9 cellular contexts compared by ENCODE assay signal in the genomic region with DNA sequence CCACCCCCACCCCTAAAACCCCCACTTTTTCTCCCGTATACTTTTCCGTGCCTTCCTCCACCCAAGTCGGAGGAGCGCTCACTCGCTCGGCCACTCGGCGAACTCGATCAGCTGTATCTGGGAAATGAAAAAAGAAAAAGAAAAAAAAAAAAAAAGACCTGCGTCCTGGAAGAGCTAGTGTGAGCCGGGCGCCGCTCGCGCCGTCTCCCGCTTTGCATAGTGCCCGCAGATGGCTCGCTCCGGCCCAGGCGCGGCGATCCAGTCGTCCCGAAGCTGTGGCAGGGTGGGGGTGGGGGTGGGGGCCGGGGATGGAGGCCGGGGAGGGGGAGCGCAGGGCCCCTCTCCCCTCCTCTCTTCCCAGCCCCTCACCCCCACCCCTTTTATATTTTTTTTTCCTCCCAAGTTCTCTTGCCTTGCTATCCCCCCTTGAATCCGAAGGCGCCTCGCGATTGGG. TPM values are rescaled to one million over a fixed set of nuclear protein-coding genes. Genes with fewer than 3 reads are reported as not detected.
A peak's percentile ranks its signal among the peaks of the same experiment; 100 is the strongest.
DNase-seq lines count a peak whose midpoint lies in the region; ATAC-seq, FAIRE-seq and TF ChIP-seq lines count a peak whose summit lies in the region.
"Had no signal": no experiment of that assay in that cellular context is flagged by ENCODE, and none has a peak within 500 bp of the region (broad histone marks: within the 10 kb centered on the region; RNA-seq: fewer than 3 reads in every experiment).

No MANE protein-coding gene starts in this region.

- no peak overlapping the region for H3K56ac ChIP-seq in IMR-90 (ENCODE audit: extremely low read depth, insufficient read depth, low read length)

- no peak overlapping the region for H3K23ac ChIP-seq in IMR-90 (ENCODE audit: low read depth, low read length)

- WGBS in IMR-90 (ENCODE audit: extremely low coverage in 2 of 2, insufficient read length in 1 of 2), 2 experiments: no CpG with 5 or more reads among the region's 32 CpGs
- 0 to 1% methylated on average over 32 of the region's 32 CpGs for WGBS in body of pancreas, 2 donors
- 1% methylated on average over 32 of the region's 32 CpGs for WGBS in HepG2 (ENCODE audit: low lambda C conversion rate)
- 1% methylated on average over 32 of the region's 32 CpGs for whole genome bisulfite sequencing in tibial nerve, 2 donors

- no peak for FAIRE-seq in HepG2 (lab: Jason Lieb, UNC)

- no peak for DNase-seq in BE2C
- DNase-seq in IMR-90: no peak
- no peak for DNase-seq in body of pancreas
- DNase-seq in HepG2 (ENCODE audit: low spot score): no peak
- no peak for DNase-seq in tibial nerve (ENCODE audit: low spot score in 2 of 2)
- no peak for DNase-seq in GM19240 (ENCODE audit: insufficient read length, low spot score)
- DNase-seq in DMS79 treated with DMSO at 0.1 percent for 48 hours (lab: John Stamatoyannopoulos, UW): no peak

- H3K9ac ChIP-seq in IMR-90 (ENCODE audit: low read depth, low read length) (no peak overlapping the region), HepG2 (ENCODE audit: insufficient read depth, low read depth, low read length) (peak overlapping the region; percentile 79)

- in situ Hi-C loops in IMR-90 (cut with MboI; ENCODE audit: low sequenced_read_pairs) (no loop called here), HepG2 (cut with HindIII; ENCODE audit: extremely low pct_ligation_motif_present, low pct_unique_long_range_greater_than_20kb) (loop anchor here (10.0 to 25.0 kb wide), 3 partner anchors 423 to 750 kb away; no protein-coding TSS in a partner anchor)

- no peak overlapping the region for H3K14ac ChIP-seq in IMR-90 (replicated peaks; ENCODE audit: low read depth, low read length)

- H3K4me1 ChIP-seq in BE2C: peaks cover 12% of the 10 kb centered on the region
- peaks cover 3% of the 10 kb centered on the region; the same call in 1 of the 2 replicates for H3K4me1 ChIP-seq in IMR-90 (ENCODE audit: control insufficient read depth, insufficient read depth, low read length)
- H3K4me1 ChIP-seq in body of pancreas: peaks cover 48% of the 10 kb centered on the region
- H3K4me1 ChIP-seq in HepG2 (ENCODE audit: insufficient read depth, low read length): peaks cover 56% of the 10 kb centered on the region
- H3K4me1 ChIP-seq in tibial nerve: peaks cover 0 to 50% (median 23%) of the 10 kb centered on the region in 4 donors

- no peaks in the 10 kb centered on the region for H3K79me1 ChIP-seq in IMR-90 (ENCODE audit: low read depth in 1 of 2, low read length in 2 of 2)

- intact Hi-C loops in IMR-90 (cut with micrococcal nuclease): loop anchor here (5.0 kb wide), 2 partner anchors 135 to 745 kb away; no protein-coding TSS in a partner anchor
- intact Hi-C loops in body of pancreas (cut with DNase I): no loop called here
- intact Hi-C loops in HepG2 (cut with micrococcal nuclease; ENCODE audit: unreplicated experiment): loop anchor here (1.0 to 10.0 kb wide), 6 partner anchors 40 to 745 kb away; no protein-coding TSS in a partner anchor

- H3K36me3 ChIP-seq in BE2C: no peaks in the 10 kb centered on the region
- no peaks in the 10 kb centered on the region for H3K36me3 ChIP-seq in IMR-90 (ENCODE audit: control insufficient read depth, insufficient read depth, low read length)
- H3K36me3 ChIP-seq in body of pancreas (replicated peaks in 1 of 2; ENCODE audit: insufficient read depth in 1 of 2, low read depth in 2 of 2): no peaks in the 10 kb centered on the region
- H3K36me3 ChIP-seq in HepG2 (replicated peaks in 1 of 2; ENCODE audit: control insufficient read depth in 1 of 2, insufficient read depth in 2 of 2, low read length in 2 of 2): no peaks in the 10 kb centered on the region
- H3K36me3 ChIP-seq in tibial nerve: no peaks in the 10 kb centered on the region
- H3K36me3 ChIP-seq: neutrophil had no signal

- H2AFZ ChIP-seq in IMR-90 (replicated peaks; ENCODE audit: low read length, poor library complexity) (peak overlapping the region; percentile 90), HepG2 (ENCODE audit: low read length) (no peak overlapping the region)

- H4K5ac ChIP-seq in IMR-90 (ENCODE audit: low read depth, low read length): no peak overlapping the region

- no peak overlapping the region for H4K8ac ChIP-seq in IMR-90 (ENCODE audit: low read depth in 2 of 2, low read length in 2 of 2)

- TF ChIP-seq CTCF in BE2C (IDR thresholded peaks at IDR 0.05; ENCODE audit: low read depth, low read length) (no peak), IMR-90 (conservative IDR thresholded peaks at IDR 0.05; ENCODE audit: low read depth, low read length) (no peak), body of pancreas (IDR thresholded peaks at IDR 0.05) (no peak), HepG2 (CRISPR knock-in tag; IDR thresholded peaks at IDR 0.05) (no peak), tibial nerve (IDR thresholded peaks at IDR 0.05) (no peak)

- peaks cover 4% of the 10 kb centered on the region; the same call in 1 of the 2 replicates for H3K9me1 ChIP-seq in IMR-90 (ENCODE audit: insufficient read depth, low read length)

- H3K4ac ChIP-seq in IMR-90 (ENCODE audit: low read depth, low read length): no peak overlapping the region

- peak; percentile 37 for ATAC-seq in GM19395 (IDR thresholded peaks at IDR 0.05; ENCODE audit: unreplicated experiment)
- ATAC-seq in IMR-90 (ENCODE audit: low read depth): peak; percentile 29
- peak; percentile 52 for ATAC-seq in body of pancreas
- peak; percentile 62 for ATAC-seq in HepG2

- H3K4me3 ChIP-seq in BE2C (ENCODE audit: low read depth, low read length) (peak overlapping the region; percentile 92), IMR-90 (ENCODE audit: insufficient read depth, low read depth, low read length) (peak overlapping the region; percentile 51), body of pancreas (peak overlapping the region; percentile 39 to 53), HepG2 (replicated peaks in 1 of 3; ENCODE audit: insufficient read depth in 1 of 3, low read depth in 2 of 3, low read length in 3 of 3) (peak overlapping the region; percentile 82 to 94 (median 84)), tibial nerve (peak overlapping the region; percentile 51 to 65 (median 52))

- POLR2A ChIA-PET in IMR-90 (lab: Charles Lee; ENCODE audit: unreplicated experiment) (no interaction called here), HepG2 (lab: Yijun Ruan, JAX) (interaction anchor here (0.6 to 4.7 kb wide), 39 partner anchors 10 to 858 kb away, joined by 3 to 107 read pairs (median 5); partner anchors contain the start of gene SMYD2)

- dilution Hi-C loops in IMR-90 (cut with HindIII; ENCODE audit: low sequenced_read_pairs, unreplicated experiment): no loop called here

- H3K4me2 ChIP-seq in IMR-90 (ENCODE audit: low read depth, low read length) (peak overlapping the region; percentile 68), HepG2 (ENCODE audit: low read depth, low read length) (peak overlapping the region; percentile 93)

- no peak overlapping the region for H2BK15ac ChIP-seq in IMR-90 (ENCODE audit: low read depth, low read length)

- CTCF ChIA-PET in IMR-90 (lab: Yijun Ruan, JAX): interaction anchor here (0.6 kb wide), 1 partner anchor 280 kb away, joined by 3 read pairs; no protein-coding TSS in a partner anchor
- CTCF ChIA-PET in HepG2 (lab: Yijun Ruan, JAX; ENCODE audit: low intra/inter-chr PET ratio, low total read pairs): interaction anchor here (0.7 kb wide), 1 partner anchor 136 kb away, joined by 4 read pairs; no protein-coding TSS in a partner anchor

- TF ChIP-seq EP300 in HepG2 (IDR thresholded peaks at IDR 0.05; ENCODE audit: low read depth in 2 of 2, low read length in 2 of 2) (no peak), HepG2 (CRISPR knock-in tag; IDR thresholded peaks at IDR 0.05; ENCODE audit: borderline replicate concordance) (no peak), tibial nerve (IDR thresholded peaks at IDR 0.05) (no peak)

- TF ChIP-seq RAD21 in IMR-90 (IDR thresholded peaks at IDR 0.05; ENCODE audit: low read length) (no peak), HepG2 (CRISPR knock-in tag; IDR thresholded peaks at IDR 0.05) (no peak)

- no peak overlapping the region for H2BK120ac ChIP-seq in IMR-90 (ENCODE audit: low read depth, low read length)

- H4K20me1 ChIP-seq in IMR-90 (ENCODE audit: insufficient read depth, low read length): no peaks in the 10 kb centered on the region
- H4K20me1 ChIP-seq in HepG2 (ENCODE audit: insufficient read depth, low read length): peaks cover 10% of the 10 kb centered on the region

- H3K9me3 ChIP-seq in BE2C (no peaks in the 10 kb centered on the region), IMR-90 (ENCODE audit: control insufficient read depth, insufficient read depth, low read length) (peaks cover 3% of the 10 kb centered on the region; the same call in 1 of the 2 replicates), body of pancreas (no peaks in the 10 kb centered on the region), HepG2 (ENCODE audit: low read length) (no peaks in the 10 kb centered on the region), tibial nerve (no peaks in the 10 kb centered on the region)
- H3K9me3 ChIP-seq: neutrophil had no signal

- no peak overlapping the region for H3K18ac ChIP-seq in IMR-90 (ENCODE audit: low read depth, low read length)

- no peak overlapping the region for H2AK9ac ChIP-seq in IMR-90 (replicated peaks; ENCODE audit: low read depth, low read length, poor library complexity)

- no peak overlapping the region for H2AK5ac ChIP-seq in IMR-90 (ENCODE audit: low read depth, low read length)

- peaks cover 64% of the 10 kb centered on the region for H3K79me2 ChIP-seq in HepG2 (ENCODE audit: insufficient read depth, low read length)

- no peak overlapping the region for H2BK20ac ChIP-seq in IMR-90 (ENCODE audit: low read depth, low read length)

- H4K91ac ChIP-seq in IMR-90 (ENCODE audit: insufficient read depth, low read depth, low read length): no peak overlapping the region

- H2BK5ac ChIP-seq in IMR-90 (ENCODE audit: low read depth, low read length, poor library complexity, severe bottlenecking): no peak overlapping the region

- H3K27ac ChIP-seq in IMR-90 (ENCODE audit: insufficient read depth, low read length) (no peak overlapping the region), body of pancreas (peak overlapping the region; percentile 62 to 97 (median 87)), HepG2 (ENCODE audit: extremely low read length, insufficient read depth, low read length) (peak overlapping the region; percentile 72), tibial nerve (peak overlapping the region; percentile 53 to 83 (median 58))
- H3K27ac ChIP-seq: neutrophil had no signal

- BruUV-seq in IMR-90 (replicated peaks; lab: Mats Ljungman, UMichigan) (no TSS peak), HepG2 (replicated peaks; lab: Mats Ljungman, UMichigan) (no TSS peak)

- no peaks in the 10 kb centered on the region for H3K27me3 ChIP-seq in BE2C
- peaks cover 58% of the 10 kb centered on the region for H3K27me3 ChIP-seq in IMR-90 (ENCODE audit: control insufficient read depth, insufficient read depth, low read length)
- peaks cover 0 to 7% of the 10 kb centered on the region in 2 donors for H3K27me3 ChIP-seq in body of pancreas
- no peaks in the 10 kb centered on the region; a peak in 1 of 5 replicates for H3K27me3 ChIP-seq in HepG2 (ENCODE audit: control insufficient read depth in 1 of 2, insufficient read depth in 2 of 2, low read length in 2 of 2)
- H3K27me3 ChIP-seq in tibial nerve: peaks cover 4 to 74% of the 10 kb centered on the region in 2 donors

- TF ChIP-seq POLR2A in IMR-90 (IDR thresholded peaks at IDR 0.05; ENCODE audit: low read depth, low read length) (no peak), body of pancreas (IDR thresholded peaks at IDR 0.05) (no peak), HepG2 (IDR thresholded peaks at IDR 0.05; ENCODE audit: insufficient read depth in 1 of 2, low read depth in 2 of 2, low read length in 2 of 2) (no peak), tibial nerve (IDR thresholded peaks at IDR 0.05) (no peak)

RNA-seq across cellular contexts. Expression of gene PROX1, which starts 0.3 kb away (rescaled TPM):
- 43.1 TPM for polyA plus RNA-seq in BE2C (2012; ENCODE audit: insufficient read depth, insufficient read length, low read depth)
- total RNA-seq in IMR-90 (2012; rRNA removed) (under 0.01 and 0.28 TPM in 2 replicates), body of pancreas (10 to 100 TPM; 13.7 to 27.4 TPM), HepG2 (2016; rRNA removed; fragmentation: Illumina TruSeq; extraction: Trizol) (30.2 and 48.5 TPM in 2 replicates), tibial nerve (1 to 10 TPM in 2 of 4 donors, under 1 TPM in 2; 0.84 to 1.2 (median 1.0) TPM)
- polyA plus RNA-seq in IMR-90 (2012; rRNA removed) (0.02 and 0.03 TPM in 2 replicates), HepG2 (2011; rRNA removed) (10.0 and 12.3 TPM in 2 replicates)
- polyA plus RNA-seq in IMR-90 (2012; cell fraction: cytosol; rRNA removed): 0.02 TPM in 1 of 2 replicates, not detected in the other
- 0.01 TPM in 1 of 2 replicates, not detected in the other for polyA plus RNA-seq in IMR-90 (2012; cell fraction: nucleus; rRNA removed; ENCODE audit: low replicate concordance)
- total RNA-seq in HepG2 (2016; cell fraction: cytosol; rRNA removed; fragmentation: Illumina TruSeq; extraction: Trizol; ENCODE audit: low read depth): 18.3 and 23.4 TPM in 2 replicates
- 30.0 and 40.1 TPM in 2 replicates for total RNA-seq in HepG2 (2016; cell fraction: insoluble cytoplasmic fraction; rRNA removed; fragmentation: Illumina TruSeq; extraction: Trizol)
- 37.4 and 49.2 TPM in 2 replicates for total RNA-seq in HepG2 (2016; cell fraction: membrane; rRNA removed; fragmentation: Illumina TruSeq; extraction: Trizol)
- 48.9 and 52.6 TPM in 2 replicates for total RNA-seq in HepG2 (2016; cell fraction: nucleus; rRNA removed; fragmentation: Illumina TruSeq; extraction: Trizol)
- 6.4 and 10.1 TPM in 2 replicates for polyA plus RNA-seq in HepG2 (2011; cell fraction: cytosol; rRNA removed)
- 24.5 and 25.6 TPM in 2 replicates for polyA plus RNA-seq in HepG2 (2011; cell fraction: nucleus; rRNA removed)
- 32.4 and 38.1 TPM in 2 replicates for polyA plus RNA-seq in HepG2 (2012)
- polyA plus RNA-seq in HepG2 (2016; cell fraction: cytosol; fragmentation: Illumina TruSeq; extraction: Trizol; ENCODE audit: low read depth): 0.63 and 0.75 TPM in 2 replicates
- polyA plus RNA-seq in HepG2 (2016; cell fraction: insoluble cytoplasmic fraction; fragmentation: Illumina TruSeq; extraction: Trizol; ENCODE audit: low read depth): 32.3 and 34.3 TPM in 2 replicates
- polyA plus RNA-seq in HepG2 (2016; cell fraction: membrane; fragmentation: Illumina TruSeq; extraction: Trizol; ENCODE audit: low read depth): 2.9 and 3.5 TPM in 2 replicates
- polyA plus RNA-seq in HepG2 (2016; cell fraction: nucleus; fragmentation: Illumina TruSeq; extraction: Trizol; ENCODE audit: insufficient read depth, low read depth): 47.2 and 51.1 TPM in 2 replicates
- polyA minus RNA-seq in HepG2 (2011; rRNA and poly(A)+ RNA removed; ENCODE audit: low replicate concordance): 40.4 TPM in 1 of 2 replicates, not detected in the other
- polyA minus RNA-seq in HepG2 (2011; cell fraction: cytosol; rRNA and poly(A)+ RNA removed): 37.0 and 45.5 TPM in 2 replicates
- polyA minus RNA-seq in HepG2 (2011; cell fraction: nucleus; rRNA and poly(A)+ RNA removed): 45.6 and 52.3 TPM in 2 replicates

Comparison
In these comparisons a context has a peak if more than half of its experiments do, and no peak if none do; other contexts are left out.
1. RNA of gene PROX1, which starts 0.3 kb away (total RNA-seq): 18.3 to 52.6 TPM in HepG2 and 13.7 to 27.4 TPM in body of pancreas; 0.84 to 1.2 TPM in tibial nerve and under 0.01 to 0.28 TPM in IMR-90; every median in the first group is over 4 times any median in the second.
2. Peak in every context shown above with its lines, with median percentiles within 50 percentile points of each other: H3K4me3 ChIP-seq and ATAC-seq.